In genomic region chr21:45430521-45431501, GRCh38 we compare ENCODE assay signal across 1 cellular context.
TF ChIP-seq lines count a peak whose summit lies in the region.

No MANE protein-coding gene starts in this region.

TF ChIP-seq in HepG2, 621 proteins besides CTCF, POLR2A, EP300 and RAD21 (continued from another document and continues in another):
- TF ChIP-seq ZNF512 (CRISPR knock-in tag; IDR thresholded peaks at IDR 0.05) (no peak), ZFP90 (CRISPR knock-in tag; IDR thresholded peaks at IDR 0.05; ENCODE audit: borderline replicate concordance) (peak; percentile 85; the same call in 1 of the 2 replicates), TGIF2 (CRISPR knock-in tag; IDR thresholded peaks at IDR 0.05) (peak; percentile 84), SAFB2 (CRISPR knock-in tag; IDR thresholded peaks at IDR 0.05; ENCODE audit: borderline replicate concordance, low read depth) (no peak), SKI (IDR thresholded peaks at IDR 0.05; ENCODE audit: partially characterized antibody) (peak; percentile 87), GATAD1 (CRISPR knock-in tag; IDR thresholded peaks at IDR 0.05) (peak; percentile 29; the same call in 1 of the 2 replicates), MIER2 (CRISPR knock-in tag; IDR thresholded peaks at IDR 0.05) (peak; percentile 57; the same call in 1 of the 2 replicates), TOPORS (CRISPR knock-in tag; IDR thresholded peaks at IDR 0.05) (no peak), MXD3 (CRISPR knock-in tag; IDR thresholded peaks at IDR 0.05) (0 out of 2 replicates have a peak, but pooled peaks have one; percentile 31), ZNF883 (CRISPR knock-in tag; IDR thresholded peaks at IDR 0.05; ENCODE audit: not compliant biosample characterization) (peak; percentile 28), ZNF350 (CRISPR knock-in tag; IDR thresholded peaks at IDR 0.05; ENCODE audit: borderline replicate concordance, low read depth) (peak; percentile 75), PITX1 (CRISPR knock-in tag; IDR thresholded peaks at IDR 0.05) (peak; percentile 92), ZNF292 (CRISPR knock-in tag; IDR thresholded peaks at IDR 0.05; ENCODE audit: borderline replicate concordance, low read depth) (peak; percentile 94), RAD51 (IDR thresholded peaks at IDR 0.05; ENCODE audit: borderline replicate concordance) (no peak), POLR2AphosphoS2 (IDR thresholded peaks at IDR 0.05; ENCODE audit: low read depth, low read length) (no peak), ZNF34 (CRISPR knock-in tag; IDR thresholded peaks at IDR 0.05; ENCODE audit: borderline replicate concordance) (no peak; the same call in 1 of the 2 replicates), KDM1A (CRISPR knock-in tag; IDR thresholded peaks at IDR 0.05) (no peak), KDM3A (CRISPR knock-in tag; IDR thresholded peaks at IDR 0.05; ENCODE audit: low read depth) (peak; percentile 80; the same call in 1 of the 2 replicates), EZH2 (conservative IDR thresholded peaks at IDR 0.05; ENCODE audit: low read depth, low read length) (no peak), REST (IDR thresholded peaks at IDR 0.05; ENCODE audit: borderline replicate concordance in 1 of 2, low read depth in 1 of 2, low read length in 2 of 2) (no peak), GABPA (IDR thresholded peaks at IDR 0.05; ENCODE audit: low read depth, low read length) (no peak), GABPA (CRISPR knock-in tag; IDR thresholded peaks at IDR 0.05; ENCODE audit: low read depth) (peak; percentile 15; the same call in 1 of the 2 replicates), MAX (IDR thresholded peaks at IDR 0.05) (no peak), NFYC (CRISPR knock-in tag; IDR thresholded peaks at IDR 0.05) (no peak), ZNF329 (CRISPR knock-in tag; IDR thresholded peaks at IDR 0.05; ENCODE audit: low read depth) (no peak), MIXL1 (CRISPR knock-in tag; IDR thresholded peaks at IDR 0.05) (no peak; the same call in 1 of the 2 replicates), ZBTB4 (CRISPR knock-in tag; IDR thresholded peaks at IDR 0.05; ENCODE audit: borderline replicate concordance) (peak; percentile 83; the same call in 1 of the 2 replicates), ZNF678 (CRISPR knock-in tag; IDR thresholded peaks at IDR 0.05) (no peak), SMAD3 (CRISPR knock-in tag; IDR thresholded peaks at IDR 0.05) (no peak; the same call in 1 of the 2 replicates), STAT5B (CRISPR knock-in tag; IDR thresholded peaks at IDR 0.05) (no peak), ZNF143 (CRISPR knock-in tag; IDR thresholded peaks at IDR 0.05) (peak; percentile 53; the same call in 1 of the 2 replicates), ZNF564 (CRISPR knock-in tag; IDR thresholded peaks at IDR 0.05) (peak; percentile 81; the same call in 1 of the 2 replicates), MED13 (CRISPR knock-in tag; IDR thresholded peaks at IDR 0.05) (peak; percentile 37; the same call in 1 of the 2 replicates), CBX2 (IDR thresholded peaks at IDR 0.05; ENCODE audit: low read depth, low read length) (no peak), CBX2 (CRISPR knock-in tag; IDR thresholded peaks at IDR 0.05; ENCODE audit: low read depth) (no peak)
- TF ChIP-seq, protein P1, sequence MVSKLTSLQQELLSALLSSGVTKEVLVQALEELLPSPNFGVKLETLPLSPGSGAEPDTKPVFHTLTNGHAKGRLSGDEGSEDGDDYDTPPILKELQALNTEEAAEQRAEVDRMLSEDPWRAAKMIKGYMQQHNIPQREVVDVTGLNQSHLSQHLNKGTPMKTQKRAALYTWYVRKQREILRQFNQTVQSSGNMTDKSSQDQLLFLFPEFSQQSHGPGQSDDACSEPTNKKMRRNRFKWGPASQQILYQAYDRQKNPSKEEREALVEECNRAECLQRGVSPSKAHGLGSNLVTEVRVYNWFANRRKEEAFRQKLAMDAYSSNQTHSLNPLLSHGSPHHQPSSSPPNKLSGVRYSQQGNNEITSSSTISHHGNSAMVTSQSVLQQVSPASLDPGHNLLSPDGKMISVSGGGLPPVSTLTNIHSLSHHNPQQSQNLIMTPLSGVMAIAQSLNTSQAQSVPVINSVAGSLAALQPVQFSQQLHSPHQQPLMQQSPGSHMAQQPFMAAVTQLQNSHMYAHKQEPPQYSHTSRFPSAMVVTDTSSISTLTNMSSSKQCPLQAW (CRISPR knock-in tag; IDR thresholded peaks at IDR 0.05) = peak; percentile 95
- TF ChIP-seq, protein P2, sequence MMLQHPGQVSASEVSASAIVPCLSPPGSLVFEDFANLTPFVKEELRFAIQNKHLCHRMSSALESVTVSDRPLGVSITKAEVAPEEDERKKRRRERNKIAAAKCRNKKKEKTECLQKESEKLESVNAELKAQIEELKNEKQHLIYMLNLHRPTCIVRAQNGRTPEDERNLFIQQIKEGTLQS (CRISPR knock-in tag; IDR thresholded peaks at IDR 0.05) = peak; percentile 68; the same call in 1 of the 2 replicates
- TF ChIP-seq, protein P3, sequence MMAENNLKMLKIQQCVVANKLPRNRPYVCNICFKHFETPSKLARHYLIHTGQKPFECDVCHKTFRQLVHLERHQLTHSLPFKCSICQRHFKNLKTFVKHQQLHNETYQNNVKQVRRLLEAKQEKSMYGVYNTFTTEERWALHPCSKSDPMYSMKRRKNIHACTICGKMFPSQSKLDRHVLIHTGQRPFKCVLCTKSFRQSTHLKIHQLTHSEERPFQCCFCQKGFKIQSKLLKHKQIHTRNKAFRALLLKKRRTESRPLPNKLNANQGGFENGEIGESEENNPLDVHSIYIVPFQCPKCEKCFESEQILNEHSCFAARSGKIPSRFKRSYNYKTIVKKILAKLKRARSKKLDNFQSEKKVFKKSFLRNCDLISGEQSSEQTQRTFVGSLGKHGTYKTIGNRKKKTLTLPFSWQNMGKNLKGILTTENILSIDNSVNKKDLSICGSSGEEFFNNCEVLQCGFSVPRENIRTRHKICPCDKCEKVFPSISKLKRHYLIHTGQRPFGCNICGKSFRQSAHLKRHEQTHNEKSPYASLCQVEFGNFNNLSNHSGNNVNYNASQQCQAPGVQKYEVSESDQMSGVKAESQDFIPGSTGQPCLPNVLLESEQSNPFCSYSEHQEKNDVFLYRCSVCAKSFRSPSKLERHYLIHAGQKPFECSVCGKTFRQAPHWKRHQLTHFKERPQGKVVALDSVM (CRISPR knock-in tag; IDR thresholded peaks at IDR 0.05) = peak; percentile 92
- TF ChIP-seq, protein P4, sequence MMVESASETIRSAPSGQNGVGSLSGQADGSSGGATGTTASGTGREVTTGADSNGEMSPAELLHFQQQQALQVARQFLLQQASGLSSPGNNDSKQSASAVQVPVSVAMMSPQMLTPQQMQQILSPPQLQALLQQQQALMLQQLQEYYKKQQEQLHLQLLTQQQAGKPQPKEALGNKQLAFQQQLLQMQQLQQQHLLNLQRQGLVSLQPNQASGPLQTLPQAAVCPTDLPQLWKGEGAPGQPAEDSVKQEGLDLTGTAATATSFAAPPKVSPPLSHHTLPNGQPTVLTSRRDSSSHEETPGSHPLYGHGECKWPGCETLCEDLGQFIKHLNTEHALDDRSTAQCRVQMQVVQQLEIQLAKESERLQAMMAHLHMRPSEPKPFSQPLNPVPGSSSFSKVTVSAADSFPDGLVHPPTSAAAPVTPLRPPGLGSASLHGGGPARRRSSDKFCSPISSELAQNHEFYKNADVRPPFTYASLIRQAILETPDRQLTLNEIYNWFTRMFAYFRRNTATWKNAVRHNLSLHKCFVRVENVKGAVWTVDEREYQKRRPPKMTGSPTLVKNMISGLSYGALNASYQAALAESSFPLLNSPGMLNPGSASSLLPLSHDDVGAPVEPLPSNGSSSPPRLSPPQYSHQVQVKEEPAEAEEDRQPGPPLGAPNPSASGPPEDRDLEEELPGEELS (CRISPR knock-in tag; IDR thresholded peaks at IDR 0.05) = peak; percentile 91
- TF ChIP-seq, protein P5, sequence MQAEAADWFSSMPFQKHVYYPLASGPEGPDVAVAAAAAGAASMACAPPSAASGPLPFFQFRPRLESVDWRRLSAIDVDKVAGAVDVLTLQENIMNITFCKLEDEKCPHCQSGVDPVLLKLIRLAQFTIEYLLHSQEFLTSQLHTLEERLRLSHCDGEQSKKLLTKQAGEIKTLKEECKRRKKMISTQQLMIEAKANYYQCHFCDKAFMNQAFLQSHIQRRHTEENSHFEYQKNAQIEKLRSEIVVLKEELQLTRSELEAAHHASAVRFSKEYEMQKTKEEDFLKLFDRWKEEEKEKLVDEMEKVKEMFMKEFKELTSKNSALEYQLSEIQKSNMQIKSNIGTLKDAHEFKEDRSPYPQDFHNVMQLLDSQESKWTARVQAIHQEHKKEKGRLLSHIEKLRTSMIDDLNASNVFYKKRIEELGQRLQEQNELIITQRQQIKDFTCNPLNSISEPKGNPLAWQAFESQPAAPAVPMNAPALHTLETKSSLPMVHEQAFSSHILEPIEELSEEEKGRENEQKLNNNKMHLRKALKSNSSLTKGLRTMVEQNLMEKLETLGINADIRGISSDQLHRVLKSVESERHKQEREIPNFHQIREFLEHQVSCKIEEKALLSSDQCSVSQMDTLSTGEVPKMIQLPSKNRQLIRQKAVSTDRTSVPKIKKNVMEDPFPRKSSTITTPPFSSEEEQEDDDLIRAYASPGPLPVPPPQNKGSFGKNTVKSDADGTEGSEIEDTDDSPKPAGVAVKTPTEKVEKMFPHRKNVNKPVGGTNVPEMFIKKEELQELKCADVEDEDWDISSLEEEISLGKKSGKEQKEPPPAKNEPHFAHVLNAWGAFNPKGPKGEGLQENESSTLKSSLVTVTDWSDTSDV (CRISPR knock-in tag; IDR thresholded peaks at IDR 0.05) = no peak
- TF ChIP-seq, protein P6, sequence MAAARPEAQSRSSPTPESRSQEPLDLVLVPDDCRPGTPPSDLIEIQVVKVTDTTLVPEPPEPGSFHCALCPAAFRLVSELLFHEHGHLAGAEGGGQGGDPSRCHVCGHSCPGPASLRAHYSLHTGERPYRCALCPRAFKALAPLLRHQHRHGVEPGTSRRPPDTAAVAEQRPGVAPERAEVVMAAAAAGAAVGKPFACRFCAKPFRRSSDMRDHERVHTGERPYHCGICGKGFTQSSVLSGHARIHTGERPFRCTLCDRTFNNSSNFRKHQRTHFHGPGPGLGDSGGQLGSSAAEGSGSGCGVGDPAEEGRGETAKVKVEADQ (CRISPR knock-in tag; IDR thresholded peaks at IDR 0.05; ENCODE audit: borderline replicate concordance) = peak; percentile 82
